In the genomic region with DNA sequence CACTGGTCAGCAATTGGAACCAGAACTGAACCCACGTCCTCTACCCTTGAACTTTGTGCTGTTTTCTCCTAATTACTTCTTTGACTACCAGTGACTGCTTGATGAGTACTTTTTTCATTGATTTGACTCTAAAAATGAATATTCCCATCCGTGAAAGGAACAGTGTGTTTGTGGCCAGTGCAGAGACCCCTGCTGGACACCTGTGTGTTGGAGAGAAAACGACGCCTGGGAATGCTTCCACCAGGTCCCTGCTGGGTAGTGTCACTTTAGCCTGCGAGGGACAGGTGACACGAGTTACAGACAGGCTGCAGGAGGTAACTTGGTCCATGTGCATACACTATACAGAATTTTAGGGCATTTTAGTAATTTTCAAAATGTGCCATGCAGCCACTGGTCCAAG, we compare ENCODE assay signal across 12 cellular contexts. TPM values are rescaled to one million over a fixed set of nuclear protein-coding genes. Genes with fewer than 3 reads are reported as not detected.
A peak's percentile ranks its signal among the peaks of the same experiment; 100 is the strongest.
DNase-seq lines count a peak whose midpoint lies in the region; ATAC-seq and TF ChIP-seq lines count a peak whose summit lies in the region.
"Had no signal": no experiment of that assay in that cellular context is flagged by ENCODE, and none has a peak within 500 bp of the region (broad histone marks: within the 10 kb centered on the region; RNA-seq: fewer than 3 reads in every experiment).

No MANE protein-coding gene starts in this region.

- no peak overlapping the region for H3K4me3 Mint-ChIP-seq in stimulated activated naive CD8-positive, alpha-beta T cell treated with anti-CD3 and anti-CD28 coated beads, Interleukin-15, amount 100 ng/mL, for 72 hours

- H3K27me3 ChIP-seq in brain microvascular endothelial cell (replicated peaks) (no peaks in the 10 kb centered on the region), kidney epithelial cell (ENCODE audit: control insufficient read depth, insufficient read depth, low read length) (no peaks in the 10 kb centered on the region)

- no peaks in the 10 kb centered on the region for H3K4me1 Mint-ChIP-seq in stimulated activated naive CD8-positive, alpha-beta T cell treated with anti-CD3 and anti-CD28 coated beads, Interleukin-15, amount 100 ng/mL, for 72 hours

- DNase-seq in AG04449 (ENCODE audit: low read depth, low spot score) (no peak), HT-29 (ENCODE audit: low spot score) (peak; percentile 28), brain microvascular endothelial cell (no peak), kidney epithelial cell (ENCODE audit: low read depth) (no peak), HCEC 1CT (no peak), COLO668 (lab: John Stamatoyannopoulos, UW; ENCODE audit: unreplicated experiment) (no peak)
- DNase-seq in stimulated activated naive CD8-positive, alpha-beta T cell treated with anti-CD3 and anti-CD28 coated beads, Interleukin-15, amount 100 ng/mL, for 72 hours = no peak
- DNase-seq: activated CD4-positive, alpha-beta T cell treated with anti-CD3 and anti-CD28 coated beads for 1 hour; activated effector memory CD4-positive, alpha-beta T cell treated with Interleukin-2 at 50 U/mL for 16 hours; retina had no signal

- H3K36me3 ChIP-seq in brain microvascular endothelial cell (replicated peaks) (no peaks in the 10 kb centered on the region), kidney epithelial cell (ENCODE audit: control insufficient read depth, insufficient read depth, low read length) (no peaks in the 10 kb centered on the region)

- H3K9me3 Mint-ChIP-seq in stimulated activated naive CD8-positive, alpha-beta T cell treated with anti-CD3 and anti-CD28 coated beads, Interleukin-15, amount 100 ng/mL, for 72 hours = no peaks in the 10 kb centered on the region

- H3K4me3 ChIP-seq in AG04449 (ENCODE audit: low read depth, low read length) (no peak overlapping the region), brain microvascular endothelial cell (ENCODE audit: low read depth, low read length) (no peak overlapping the region), kidney epithelial cell (ENCODE audit: low read depth, low read length) (no peak overlapping the region)

- ATAC-seq in GM21447 (IDR thresholded peaks at IDR 0.05; ENCODE audit: unreplicated experiment) = no peak
- ATAC-seq in stimulated activated naive CD8-positive, alpha-beta T cell treated with anti-CD3 and anti-CD28 coated beads, Interleukin-15, amount 100 ng/mL, for 72 hours = no peak
- ATAC-seq: left colon had no signal

- peaks cover 40% of the 10 kb centered on the region for H3K27me3 Mint-ChIP-seq in stimulated activated naive CD8-positive, alpha-beta T cell treated with anti-CD3 and anti-CD28 coated beads, Interleukin-15, amount 100 ng/mL, for 72 hours

- H3K27ac ChIP-seq in brain microvascular endothelial cell = no peak overlapping the region

- TF ChIP-seq CTCF in AG04449 (IDR thresholded peaks at IDR 0.05; ENCODE audit: insufficient read depth, low read length, missing control alignments) = peak; percentile 39
- TF ChIP-seq CTCF in brain microvascular endothelial cell (IDR thresholded peaks at IDR 0.05; ENCODE audit: low read depth, low read length, missing control alignments) = peak; percentile 71
- peak; percentile 49 for TF ChIP-seq CTCF in kidney epithelial cell (IDR thresholded peaks at IDR 0.05; ENCODE audit: insufficient read depth, low read length, poor library complexity, severe bottlenecking)

- in situ Hi-C loops in brain microvascular endothelial cell (cut with HindIII; ENCODE audit: low pct_ligation_motif_present, low sequenced_read_pairs) = no loop called here

- POLR2A ChIA-PET in AG04449 (lab: Yijun Ruan, JAX) = no interaction called here

- CTCF ChIA-PET in AG04449 (lab: Yijun Ruan, JAX) = no interaction called here

- no peak overlapping the region for H3K27ac Mint-ChIP-seq in stimulated activated naive CD8-positive, alpha-beta T cell treated with anti-CD3 and anti-CD28 coated beads, Interleukin-15, amount 100 ng/mL, for 72 hours

RNA-seq across cellular contexts. Expression of gene GJD4, which starts 6.8 kb away (rescaled TPM):
- total RNA-seq in HT-29 (2014; rRNA removed; shearing (Covaris generic)) = not detected in 2 replicates
- total RNA-seq in kidney epithelial cell = not detected in 2 replicates
- total RNA-seq: left colon had no signal

RNA-seq across cellular contexts. Expression of gene FZD8, which starts 43.7 kb away (rescaled TPM):
- 0.99 and 1.1 TPM in 2 replicates for total RNA-seq in HT-29 (2014; rRNA removed; shearing (Covaris generic))
- 12.7 and 18.7 TPM in 2 replicates for total RNA-seq in kidney epithelial cell
